In the genomic region with DNA sequence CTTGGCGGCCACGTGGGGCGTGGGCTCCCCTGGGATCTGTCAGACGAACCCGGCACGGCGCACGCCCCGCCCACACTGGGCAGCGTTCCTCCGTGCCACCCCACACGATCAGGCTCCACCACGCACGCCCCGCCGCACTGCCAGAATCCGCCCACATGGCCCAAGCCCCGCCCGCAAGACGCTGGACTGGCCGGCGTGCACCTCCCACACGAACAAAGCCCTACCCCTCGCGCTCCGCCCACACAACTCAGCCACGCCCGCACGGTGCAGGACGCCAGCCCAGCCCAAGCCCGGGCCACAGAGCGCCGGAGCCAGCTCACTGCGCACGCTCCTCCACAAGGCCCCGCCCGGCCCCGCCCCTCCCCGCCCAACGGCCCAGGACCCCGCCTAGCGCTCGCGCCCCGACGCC, we compare ENCODE assay signal across 8 cellular contexts. TPM values are rescaled to one million over a fixed set of nuclear protein-coding genes. Genes with fewer than 3 reads are reported as not detected.
DNase-seq lines count a peak whose midpoint lies in the region; ATAC-seq and TF ChIP-seq lines count a peak whose summit lies in the region.

No MANE protein-coding gene starts in this region.

- H3K9me3 Mint-ChIP-seq in activated CD4-positive, alpha-beta memory T cell treated with anti-CD3 and anti-CD28 coated beads for 36 hours: no peaks in the 10 kb centered on the region

- ATAC-seq in GM19438 (IDR thresholded peaks at IDR 0.05; ENCODE audit: low read depth, unreplicated experiment) (peak; percentile 83), HG03521 (IDR thresholded peaks at IDR 0.05; ENCODE audit: unreplicated experiment) (peak; percentile 87)

- intact Hi-C loops in activated CD4-positive, alpha-beta memory T cell treated with anti-CD3 and anti-CD28 coated beads for 36 hours (cut with micrococcal nuclease): loop anchor here (1.0 kb wide), 3 partner anchors 9 to 412 kb away; a partner anchor contains a TSS

- POLR2A ChIA-PET in activated CD4-positive, alpha-beta memory T cell treated with anti-CD3 and anti-CD28 coated beads for 36 hours (lab: Charles Lee): interaction anchor here (1.0 to 2.1 kb wide), 3 partner anchors 11 to 30 kb away, joined by 4 to 7 read pairs (median 7); no protein-coding TSS in a partner anchor

- H3K27me3 Mint-ChIP-seq in activated CD4-positive, alpha-beta memory T cell treated with anti-CD3 and anti-CD28 coated beads for 36 hours: no peaks in the 10 kb centered on the region

- TF ChIP-seq CTCF in epithelial cell of esophagus (IDR thresholded peaks at IDR 0.05; ENCODE audit: insufficient read depth, low read depth, low read length, missing control alignments): no peak

- H3K4me1 Mint-ChIP-seq in activated CD4-positive, alpha-beta memory T cell treated with anti-CD3 and anti-CD28 coated beads for 36 hours (ENCODE audit: low read depth): peaks cover 38% of the 10 kb centered on the region

- DNase-seq in CMK (ENCODE audit: low read depth) (peak; percentile 97), NCI-H524 (lab: John Stamatoyannopoulos, UW) (peak; percentile 98 to 99), epithelial cell of esophagus (ENCODE audit: low read depth) (peak; percentile 99), middle frontal gyrus (ENCODE audit: extremely low spot score, low spot score) (peak; percentile 93)
- DNase-seq in activated CD4-positive, alpha-beta memory T cell treated with anti-CD3 and anti-CD28 coated beads for 36 hours: peak; percentile 97
- peak; percentile 93 to 95 for DNase-seq in stimulated activated CD8-positive, alpha-beta memory T cell treated with anti-CD3 and anti-CD28 coated beads, Interleukin-7, amount 100 ng/mL, for 48 hours (ENCODE audit: extremely low read depth in 1 of 2, low read depth in 1 of 2)

- CTCF ChIA-PET in activated CD4-positive, alpha-beta memory T cell treated with anti-CD3 and anti-CD28 coated beads for 36 hours (lab: Charles Lee): interaction anchor here (1.5 kb wide), 1 partner anchor 9 kb away, joined by 6 read pairs; no protein-coding TSS in a partner anchor

- peak overlapping the region; percentile 89 for H3K4me3 Mint-ChIP-seq in activated CD4-positive, alpha-beta memory T cell treated with anti-CD3 and anti-CD28 coated beads for 36 hours

- H3K4me3 ChIP-seq in epithelial cell of esophagus (ENCODE audit: low read length): peak overlapping the region; percentile 64

- peak overlapping the region; percentile 79 for H3K27ac Mint-ChIP-seq in activated CD4-positive, alpha-beta memory T cell treated with anti-CD3 and anti-CD28 coated beads for 36 hours

- H3K36me3 Mint-ChIP-seq in activated CD4-positive, alpha-beta memory T cell treated with anti-CD3 and anti-CD28 coated beads for 36 hours: peaks cover 7% of the 10 kb centered on the region

RNA-seq across cellular contexts. Expression of a gene that starts 0.6 kb away (rescaled TPM):
- total RNA-seq in activated CD4-positive, alpha-beta memory T cell treated with anti-CD3 and anti-CD28 coated beads for 36 hours: 10 to 100 TPM; 20.8 to 21.8 TPM

Comparison
In these comparisons a context has a peak if more than half of its experiments do, and no peak if none do; other contexts are left out.
1. Peak in every context shown above with its lines: DNase-seq, ATAC-seq and H3K4me3 ChIP-seq.